ENCODE assay signal across 14 cellular contexts in the genomic region with DNA sequence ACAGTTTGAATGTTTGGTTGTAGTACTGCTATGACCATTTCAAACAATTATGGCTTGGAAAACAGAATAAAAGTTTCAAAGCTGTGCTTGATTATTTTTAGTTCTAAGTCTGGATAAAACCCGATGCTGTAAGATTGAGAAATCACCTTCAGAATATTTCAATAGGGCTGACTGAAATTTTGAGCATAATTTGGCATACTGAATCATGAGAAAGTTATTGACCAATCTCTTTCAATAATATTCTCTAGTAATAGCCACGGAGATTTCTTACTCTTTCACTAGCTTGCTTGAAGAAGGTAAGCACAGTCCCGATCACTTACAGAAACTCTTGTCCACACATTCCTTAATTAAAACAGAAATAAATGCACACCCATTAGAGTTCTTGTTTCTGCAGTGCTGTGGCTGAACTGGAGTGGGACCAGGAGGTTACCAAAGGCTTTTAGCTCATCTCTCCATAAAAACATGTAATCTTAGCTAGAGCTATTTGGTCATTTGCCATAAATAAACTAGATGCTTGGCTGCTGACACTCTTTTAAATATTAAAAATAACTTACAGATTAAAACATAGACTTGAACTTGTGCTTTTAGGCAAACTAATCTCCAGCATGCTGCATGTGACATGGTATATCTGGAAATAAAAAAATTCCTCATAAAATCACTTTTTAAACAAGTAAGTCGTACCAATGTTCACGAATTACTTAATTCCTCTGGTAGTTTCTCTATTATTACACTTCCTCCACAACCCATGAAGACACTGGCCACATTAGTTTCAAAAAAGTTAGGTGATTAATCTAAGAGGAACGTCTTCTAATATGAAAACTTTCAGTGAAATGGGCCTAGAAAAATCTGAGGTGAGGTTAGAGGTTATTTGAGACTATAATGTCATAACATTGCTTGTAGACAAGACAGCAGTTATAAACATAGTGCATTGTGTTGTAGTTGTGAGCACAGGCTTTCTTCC.
DNase-seq lines count a peak whose midpoint lies in the region; ATAC-seq and TF ChIP-seq lines count a peak whose summit lies in the region.
"Had no signal": no experiment of that assay in that cellular context is flagged by ENCODE, and none has a peak within 500 bp of the region (broad histone marks: within the 10 kb centered on the region; RNA-seq: fewer than 3 reads in every experiment).

No MANE protein-coding gene starts in this region.

- H3K4me1 ChIP-seq in tibial artery = peaks cover 0 to 42% (median 5%) of the 10 kb centered on the region in 4 donors
- H3K4me1 ChIP-seq: lower lobe of right lung had no signal

- no peaks in the 10 kb centered on the region for H3K27me3 ChIP-seq in tibial artery
- H3K27me3 ChIP-seq: foreskin keratinocyte had no signal

- no peak overlapping the region for H3K4me3 ChIP-seq in tibial artery
- H3K4me3 ChIP-seq: lower lobe of right lung had no signal

- DNase-seq in GM04503 (ENCODE audit: low read depth) = peak; percentile 45
- peak; percentile 32 for DNase-seq in dedifferentiated amniotic fluid mesenchymal stem cell (ENCODE audit: extremely low spot score)
- peak; percentile 33 for DNase-seq in iris pigment epithelial cell (ENCODE audit: low read depth)
- DNase-seq in tibial artery = no peak
- DNase-seq: activated CD4-positive, alpha-beta memory T cell treated with anti-CD3 and anti-CD28 coated beads, Interleukin-2, amount 10 ng/mL, durations not matched to agents 7 days and 5 days; activated T-cell treated with anti-CD3 and anti-CD28 coated beads, Interleukin-2, amount 50 U/mL, for 4 hours; effector CD8-positive, alpha-beta T cell; foreskin keratinocyte; lower lobe of right lung; naive thymus-derived CD8-positive, alpha-beta T cell; NCI-H2081 treated with DMSO at 0.1 percent for 48 hours had no signal

- H3K9me3 ChIP-seq in tibial artery = no peaks in the 10 kb centered on the region
- H3K9me3 ChIP-seq: lower lobe of right lung had no signal

- intact Hi-C loops in tibial artery (cut with DNase I; ENCODE audit: low total_unique reads) = no loop called here

- TF ChIP-seq CTCF in tibial artery (IDR thresholded peaks at IDR 0.05) = no peak

- no peaks in the 10 kb centered on the region for H3K36me3 ChIP-seq in tibial artery
- H3K36me3 ChIP-seq: lower lobe of right lung had no signal

- H3K27ac ChIP-seq in tibial artery = peak overlapping the region; percentile 26 to 48
- H3K27ac ChIP-seq: foreskin keratinocyte, lower lobe of right lung had no signal

- no peak for ATAC-seq in HG03442 (IDR thresholded peaks at IDR 0.05; ENCODE audit: unreplicated experiment)
- no peak for ATAC-seq in HG03565 (IDR thresholded peaks at IDR 0.05; ENCODE audit: unreplicated experiment)
- no peak for ATAC-seq in GM21529 (IDR thresholded peaks at IDR 0.05; ENCODE audit: unreplicated experiment)
- ATAC-seq: activated T-cell treated with anti-CD3 and anti-CD28 coated beads, Interleukin-2, amount 50 U/mL, for 4 hours; foreskin keratinocyte; lower lobe of right lung; naive thymus-derived CD8-positive, alpha-beta T cell had no signal

Comparison
In these comparisons a context has a peak if more than half of its experiments do, and no peak if none do; other contexts are left out.
1. DNase-seq: peak in GM04503 (single experiment), dedifferentiated amniotic fluid mesenchymal stem cell (single experiment) and iris pigment epithelial cell (single experiment); none in tibial artery (0 of 2).